Comparison of ENCODE assay signal across 33 cellular contexts in the genomic region with DNA sequence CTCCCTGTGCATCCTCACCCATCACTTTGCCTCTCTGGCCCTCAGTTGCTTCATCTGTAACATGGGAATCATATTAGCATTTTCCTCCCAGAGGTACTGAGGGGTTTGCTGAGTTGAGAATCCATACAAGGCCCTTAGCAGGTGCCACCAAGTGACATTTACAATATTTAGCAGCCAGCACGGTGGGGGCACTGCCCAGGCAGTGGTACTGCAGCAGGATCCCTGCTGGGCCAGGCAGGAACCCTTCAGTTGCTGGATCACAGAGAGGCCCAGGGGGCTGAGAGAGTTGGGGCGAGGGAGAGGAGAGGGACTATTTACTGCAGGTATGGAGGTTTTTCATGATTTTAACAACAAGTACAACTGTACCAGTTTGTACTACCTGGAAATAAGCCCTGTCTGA.
"Had no signal": no experiment of that assay in that cellular context is flagged by ENCODE, and none has a peak within 500 bp of the region (broad histone marks: within the 10 kb centered on the region; RNA-seq: fewer than 3 reads in every experiment).

No MANE protein-coding gene starts in this region.

- H3K9me3 ChIP-seq: adrenal gland, ascending aorta, body of pancreas, breast epithelium had no signal

- FAIRE-seq: astrocyte, bronchial epithelial cell, colon had no signal

- H3K27me3 ChIP-seq: ascending aorta, body of pancreas, cardiac muscle cell had no signal

- H3K4me1 ChIP-seq: adrenal gland, ascending aorta, breast epithelium had no signal

- H3K4me3 ChIP-seq: adrenal gland, ascending aorta, body of pancreas, breast epithelium, cardiac muscle cell had no signal

- H3K36me3 ChIP-seq: adrenal gland, ascending aorta, brain microvascular endothelial cell, breast epithelium, cardiac muscle cell had no signal

- ATAC-seq: activated naive CD4-positive, alpha-beta T cell treated with anti-CD3 and anti-CD28 coated beads, Interleukin-2, amount 50 U/mL, for 72 hours; activated naive CD8-positive, alpha-beta T cell treated with anti-CD3 and anti-CD28 coated beads, Interleukin-2, amount 50 U/mL, for 24 hours; activated T-cell treated with anti-CD3 and anti-CD28 coated beads, Interleukin-2, amount 50 U/mL, for 4 hours; activated T-cell treated with anti-CD3 and anti-CD28 coated beads, Interleukin-2, amount 50 U/mL, for 72 hours; activated T-helper 17 cell treated with anti-CD3 and anti-CD28 coated beads, Interleukin-2, amount 50 U/mL, for 72 hours; body of pancreas had no signal

- DNase-seq: activated effector memory CD4-positive, alpha-beta T cell treated with anti-CD3 and anti-CD28 coated beads, Interleukin-2, amount 50 U/mL, for 16 hours; activated effector memory CD4-positive, alpha-beta T cell treated with Interleukin-2 at 50 U/mL for 16 hours; activated gamma-delta T cell; activated gamma-delta T cell treated with Interleukin-2 at 50 U/mL for 16 hours; activated naive CD4-positive, alpha-beta T cell; activated naive CD4-positive, alpha-beta T cell treated with anti-CD3 and anti-CD28 coated beads for 36 hours; activated naive CD4-positive, alpha-beta T cell treated with anti-CD3 and anti-CD28 coated beads, Interleukin-2, amount 10 ng/mL, durations not matched to agents 7 days and 5 days; activated naive CD4-positive, alpha-beta T cell treated with anti-CD3 and anti-CD28 coated beads, Interleukin-2, amount 50 U/mL, for 16 hours; activated naive CD4-positive, alpha-beta T cell treated with Interleukin-2 at 50 U/mL for 16 hours; activated naive CD8-positive, alpha-beta T cell treated with anti-CD3 and anti-CD28 coated beads for 36 hours; activated naive CD8-positive, alpha-beta T cell treated with anti-CD3 and anti-CD28 coated beads, Interleukin-2, amount 10 ng/mL, durations not matched to agents 7 days and 5 days; activated naive CD8-positive, alpha-beta T cell treated with anti-CD3 and anti-CD28 coated beads, Interleukin-2, amount 50 U/mL, for 24 hours; activated T-cell treated with anti-CD3 and anti-CD28 coated beads, Interleukin-2, amount 50 U/mL, for 4 hours; activated T-cell treated with anti-CD3 and anti-CD28 coated beads, Interleukin-2, amount 50 U/mL, for 48 hours; activated T-cell treated with anti-CD3 and anti-CD28 coated beads, Interleukin-2, amount 50 U/mL, for 72 hours; adrenal gland; amniotic stem cell; amygdala; anterior cingulate cortex; aorta; body of pancreas; brain microvascular endothelial cell; caudate nucleus; central memory CD4-positive, alpha-beta T cell; cerebellar nuclear complex had no signal

- H3K27ac ChIP-seq: adrenal gland, ascending aorta, body of pancreas, brain microvascular endothelial cell, breast epithelium, cardiac muscle cell had no signal
